ENCODE assay signal across 14 cellular contexts in the genomic region with DNA sequence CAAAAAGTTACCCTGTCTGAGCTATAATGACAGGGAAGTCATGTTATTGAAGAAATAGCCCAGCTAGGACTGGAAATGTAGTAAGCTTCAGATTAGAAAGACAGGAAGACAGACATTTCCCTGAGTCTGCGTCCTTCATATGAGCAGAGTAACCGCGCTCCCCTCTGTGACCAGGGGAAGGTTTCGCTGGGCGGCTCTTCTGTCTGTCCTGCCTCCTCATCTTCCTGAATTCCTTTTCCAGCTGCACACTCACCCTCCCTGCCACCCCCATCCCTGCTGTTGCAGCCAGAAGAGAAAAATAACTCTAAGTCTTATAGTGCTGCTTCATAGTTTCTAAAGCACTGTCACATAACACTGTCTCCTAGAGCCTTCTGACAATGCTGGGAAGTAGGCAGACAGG. TPM values are rescaled to one million over a fixed set of nuclear protein-coding genes. Genes with fewer than 3 reads are reported as not detected.
DNase-seq lines count a peak whose midpoint lies in the region; ATAC-seq and TF ChIP-seq lines count a peak whose summit lies in the region.
"Had no signal": no experiment of that assay in that cellular context is flagged by ENCODE, and none has a peak within 500 bp of the region (broad histone marks: within the 10 kb centered on the region; RNA-seq: fewer than 3 reads in every experiment).

No MANE protein-coding gene starts in this region.

- intact Hi-C loops in breast epithelium (cut with DNase I; ENCODE audit: low total_unique reads): no loop called here
- intact Hi-C loops in MCF 10A (cut with micrococcal nuclease): no loop called here
- intact Hi-C loops in vagina (cut with DNase I): no loop called here

- no peaks in the 10 kb centered on the region for H3K36me3 ChIP-seq in breast epithelium
- peaks cover 0 to 24% of the 10 kb centered on the region in 2 donors for H3K36me3 ChIP-seq in gastroesophageal sphincter
- peaks cover 0 to 22% of the 10 kb centered on the region in 2 donors for H3K36me3 ChIP-seq in vagina

- H3K4me3 Mint-ChIP-seq in MCF 10A (ENCODE audit: unreplicated experiment) (no peak overlapping the region), nephron progenitor cell (no peak overlapping the region)
- H3K4me3 Mint-ChIP-seq: T-helper 2 cell treated with Interferon-gamma antibody and Interleukin-4, amounts not matched to agents 5 μg/mL and 100 μg/mL, for 36 hours had no signal

- no TSS peak for BruUV-seq in MCF 10A (replicated peaks; lab: Mats Ljungman, UMichigan)

- CTCF ChIA-PET in MCF 10A (lab: Yijun Ruan, JAX): interaction anchor here (1.7 to 9.2 kb wide), 3 partner anchors 18 to 62 kb away, joined by 5 to 94 read pairs (median 9); no protein-coding TSS in a partner anchor

- H3K9me3 ChIP-seq in breast epithelium (no peaks in the 10 kb centered on the region), gastroesophageal sphincter (no peaks in the 10 kb centered on the region), vagina (no peaks in the 10 kb centered on the region)

- no peak for DNase-seq in breast epithelium (ENCODE audit: low spot score in 2 of 2)
- DNase-seq in MCF 10A (ENCODE audit: unreplicated experiment): no peak
- DNase-seq in nephron progenitor cell: no peak
- no peak for DNase-seq in vagina (ENCODE audit: extremely low spot score in 2 of 2)
- DNase-seq in SIG-M5 treated with dmso at 0.1 percent for 504 hours (lab: John Stamatoyannopoulos, UW; ENCODE audit: unreplicated experiment): no peak
- DNase-seq in DMS153 (lab: John Stamatoyannopoulos, UW): no peak
- DNase-seq in effector CD8-positive, alpha-beta T cell (lab: John Stamatoyannopoulos, UW): no peak
- DNase-seq: activated T-cell treated with anti-CD3 and anti-CD28 coated beads for 4 hours, cerebellar nuclear complex, GF-D8, MM.1S had no signal

- H3K27me3 ChIP-seq in breast epithelium (no peaks in the 10 kb centered on the region), gastroesophageal sphincter (no peaks in the 10 kb centered on the region), vagina (no peaks in the 10 kb centered on the region)

- H3K4me3 ChIP-seq in breast epithelium (peak overlapping the region in 1 of 3 donors; percentile 43), gastroesophageal sphincter (peak overlapping the region in 1 of 2 donors; percentile 2), vagina (peak overlapping the region in 1 of 2 donors; percentile 18)

- TF ChIP-seq EP300 in gastroesophageal sphincter (IDR thresholded peaks at IDR 0.05): no peak

- TF ChIP-seq POLR2A in breast epithelium (IDR thresholded peaks at IDR 0.05) (no peak), gastroesophageal sphincter (IDR thresholded peaks at IDR 0.05) (no peak), vagina (IDR thresholded peaks at IDR 0.05) (no peak)

- no peak for TF ChIP-seq CTCF in breast epithelium (IDR thresholded peaks at IDR 0.05)
- no peak for TF ChIP-seq CTCF in MCF 10A (IDR thresholded peaks at IDR 0.05; ENCODE audit: unreplicated experiment)
- no peak for TF ChIP-seq CTCF in gastroesophageal sphincter (IDR thresholded peaks at IDR 0.05)
- no peak for TF ChIP-seq CTCF in nephron progenitor cell (IDR thresholded peaks at IDR 0.05)
- no peak for TF ChIP-seq CTCF in vagina (IDR thresholded peaks at IDR 0.05)

- H3K4me1 Mint-ChIP-seq in MCF 10A (ENCODE audit: insufficient read depth, unreplicated experiment): peaks cover 8% of the 10 kb centered on the region
- peaks cover 73% of the 10 kb centered on the region for H3K4me1 Mint-ChIP-seq in nephron progenitor cell

- ATAC-seq in gastroesophageal sphincter: no peak

- H3K27me3 Mint-ChIP-seq in MCF 10A (ENCODE audit: insufficient read depth, unreplicated experiment) (no peaks in the 10 kb centered on the region), nephron progenitor cell (ENCODE audit: low read depth, poor library complexity) (no peaks in the 10 kb centered on the region)

- 15 to 23% methylated on average over 5 of the region's 5 CpGs for WGBS in gastroesophageal sphincter (ENCODE audit: low coverage in 1 of 2), 2 donors

- H3K36me3 Mint-ChIP-seq in MCF 10A (ENCODE audit: insufficient read depth, unreplicated experiment): no peaks in the 10 kb centered on the region
- peaks cover 48% of the 10 kb centered on the region for H3K36me3 Mint-ChIP-seq in nephron progenitor cell (ENCODE audit: low read depth)

- H3K27ac Mint-ChIP-seq in MCF 10A (ENCODE audit: low read depth, unreplicated experiment) (no peak overlapping the region), nephron progenitor cell (peak overlapping the region; percentile 98)
- H3K27ac Mint-ChIP-seq: T-helper 2 cell treated with Interferon-gamma antibody and Interleukin-4, amounts not matched to agents 5 μg/mL and 100 μg/mL, for 36 hours had no signal

- H3K4me1 ChIP-seq in breast epithelium (peaks cover 16 to 47% of the 10 kb centered on the region in 2 donors), gastroesophageal sphincter (peaks cover 16 to 99% (median 73%) of the 10 kb centered on the region in 3 donors), vagina (peaks cover 99% of the 10 kb centered on the region)

- H3K9me3 Mint-ChIP-seq in MCF 10A (ENCODE audit: unreplicated experiment) (no peaks in the 10 kb centered on the region), nephron progenitor cell (no peaks in the 10 kb centered on the region)
- H3K9me3 Mint-ChIP-seq: T-helper 2 cell treated with Interferon-gamma antibody and Interleukin-4, amounts not matched to agents 5 μg/mL and 100 μg/mL, for 36 hours had no signal

- POLR2A ChIA-PET in MCF 10A (lab: Yijun Ruan, JAX): no interaction called here

- H3K27ac ChIP-seq in breast epithelium: peak overlapping the region; percentile 79 to 95
- peak overlapping the region; percentile 19 to 84 (median 76) for H3K27ac ChIP-seq in gastroesophageal sphincter
- H3K27ac ChIP-seq in vagina: peak overlapping the region; percentile 94
- H3K27ac ChIP-seq: 22Rv1 had no signal

RNA-seq across cellular contexts. Expression of gene SPARC, which starts 8.6 kb away (rescaled TPM):
- total RNA-seq in breast epithelium (1,000 to 10,000 TPM in 1 of 3 donors, 100 to 1,000 TPM in 2; 220 to 2,507 (median 295) TPM), MCF 10A (2022) (17.4 and 32.6 TPM in 2 replicates), gastroesophageal sphincter (100 to 1,000 TPM; 194 to 521 (median 352) TPM), vagina (273 TPM)
